ENCODE assay signal across 12 cellular contexts in genomic region chr20:35870541-35871307, GRCh38.
DNase-seq lines count a peak whose midpoint lies in the region; ATAC-seq, FAIRE-seq and TF ChIP-seq lines count a peak whose summit lies in the region.
"Had no signal": no experiment of that assay in that cellular context is flagged by ENCODE, and none has a peak within 500 bp of the region (broad histone marks: within the 10 kb centered on the region; RNA-seq: fewer than 3 reads in every experiment).

No MANE protein-coding gene starts in this region.

- peak overlapping the region in 2 of 3 donors; percentile 70 to 80 for H3K27ac Mint-ChIP-seq in IgD-negative memory B cell
- H3K27ac Mint-ChIP-seq in activated CD4-positive, alpha-beta memory T cell treated with anti-CD3 and anti-CD28 coated beads for 36 hours: no peak overlapping the region

- no peak for FAIRE-seq in bronchial epithelial cell (lab: Jason Lieb, UNC)
- FAIRE-seq: GM12891 had no signal

- POLR2A ChIA-PET in A673 (lab: Charles Lee; ENCODE audit: low non-redundant PET): interaction anchor here (0.7 kb wide), 1 partner anchor 1444 kb away, joined by 3 read pairs; no protein-coding TSS in a partner anchor
- POLR2A ChIA-PET in activated CD4-positive, alpha-beta memory T cell treated with anti-CD3 and anti-CD28 coated beads for 36 hours (lab: Charles Lee): no interaction called here

- no peaks in the 10 kb centered on the region for H3K9me3 ChIP-seq in A673 (ENCODE audit: low read depth, low read length, poor library complexity, severe bottlenecking)
- H3K9me3 ChIP-seq in neutrophil: no peaks in the 10 kb centered on the region

- H3K27me3 Mint-ChIP-seq in IgD-negative memory B cell: no peaks in the 10 kb centered on the region
- no peaks in the 10 kb centered on the region for H3K27me3 Mint-ChIP-seq in activated CD4-positive, alpha-beta memory T cell treated with anti-CD3 and anti-CD28 coated beads for 36 hours

- CTCF ChIA-PET in A673 (lab: Charles Lee): no interaction called here
- CTCF ChIA-PET in activated CD4-positive, alpha-beta memory T cell treated with anti-CD3 and anti-CD28 coated beads for 36 hours (lab: Charles Lee): no interaction called here

- H3K9me3 Mint-ChIP-seq in IgD-negative memory B cell: no peaks in the 10 kb centered on the region
- H3K9me3 Mint-ChIP-seq in activated CD4-positive, alpha-beta memory T cell treated with anti-CD3 and anti-CD28 coated beads for 36 hours: no peaks in the 10 kb centered on the region

- DNase-seq in A673 (ENCODE audit: low spot score) (no peak), bronchial epithelial cell (ENCODE audit: low read depth) (peak; percentile 53), Ammon's horn (ENCODE audit: low spot score) (no peak)
- DNase-seq in activated effector memory CD4-positive, alpha-beta T cell treated with Interleukin-2 at 50 U/mL for 16 hours: no peak
- no peak for DNase-seq in activated CD4-positive, alpha-beta memory T cell treated with anti-CD3 and anti-CD28 coated beads for 36 hours
- DNase-seq: activated CD8-positive, alpha-beta memory T cell treated with anti-CD3 and anti-CD28 coated beads for 24 hours; KG1; NCI-H446 had no signal

- H3K27me3 ChIP-seq in A673 (replicated peaks; ENCODE audit: insufficient read depth, low read depth, low read length, poor library complexity): no peaks in the 10 kb centered on the region
- no peaks in the 10 kb centered on the region for H3K27me3 ChIP-seq in bronchial epithelial cell (ENCODE audit: control insufficient read depth, insufficient read depth, low read length)
- H3K27me3 ChIP-seq in neutrophil: no peaks in the 10 kb centered on the region

- H3K27ac ChIP-seq in A673 (ENCODE audit: low read depth, low read length, poor library complexity, severe bottlenecking) (peak overlapping the region; percentile 76), neutrophil (peak overlapping the region; percentile 3)

- BruUV-seq in A673 (replicated peaks; lab: Mats Ljungman, UMichigan): no TSS peak

- H3K4me3 ChIP-seq in A673 (ENCODE audit: low read depth, low read length, poor library complexity, severe bottlenecking): no peak overlapping the region
- H3K4me3 ChIP-seq in bronchial epithelial cell (ENCODE audit: low read depth, low read length): no peak overlapping the region
- no peak overlapping the region for H3K4me3 ChIP-seq in neutrophil (ENCODE audit: low read depth in 1 of 2, low read length in 1 of 2)

- no peak for ATAC-seq in HG02759 (IDR thresholded peaks at IDR 0.05; ENCODE audit: unreplicated experiment)

- no peak overlapping the region for H3K4me3 Mint-ChIP-seq in IgD-negative memory B cell
- no peak overlapping the region for H3K4me3 Mint-ChIP-seq in activated CD4-positive, alpha-beta memory T cell treated with anti-CD3 and anti-CD28 coated beads for 36 hours

- H3K36me3 ChIP-seq in A673 (ENCODE audit: insufficient read depth, low read length, poor library complexity, severe bottlenecking) (no peaks in the 10 kb centered on the region), bronchial epithelial cell (ENCODE audit: control insufficient read depth, insufficient read depth, low read length) (peaks cover 1% of the 10 kb centered on the region), neutrophil (peaks cover 38% of the 10 kb centered on the region)

- H3K36me3 Mint-ChIP-seq in IgD-negative memory B cell: no peaks in the 10 kb centered on the region
- H3K36me3 Mint-ChIP-seq in activated CD4-positive, alpha-beta memory T cell treated with anti-CD3 and anti-CD28 coated beads for 36 hours: peaks cover 11% of the 10 kb centered on the region

- peaks cover 0 to 3% (median 0%) of the 10 kb centered on the region in 3 donors for H3K4me1 Mint-ChIP-seq in IgD-negative memory B cell
- H3K4me1 Mint-ChIP-seq in activated CD4-positive, alpha-beta memory T cell treated with anti-CD3 and anti-CD28 coated beads for 36 hours (ENCODE audit: low read depth): peaks cover 6% of the 10 kb centered on the region

- intact Hi-C loops in A673 (cut with micrococcal nuclease; ENCODE audit: unreplicated experiment): no loop called here
- intact Hi-C loops in activated CD4-positive, alpha-beta memory T cell treated with anti-CD3 and anti-CD28 coated beads for 36 hours (cut with micrococcal nuclease): no loop called here

- TF ChIP-seq CTCF in A673 (conservative IDR thresholded peaks at IDR 0.05; ENCODE audit: low read depth, low read length) (no peak), bronchial epithelial cell (IDR thresholded peaks at IDR 0.05; ENCODE audit: insufficient read depth, low read length, severe bottlenecking) (no peak), neutrophil (IDR thresholded peaks at IDR 0.05) (no peak)

- H3K4me1 ChIP-seq in A673 (ENCODE audit: insufficient read depth, low read length, poor library complexity, severe bottlenecking) (peaks cover 11% of the 10 kb centered on the region), neutrophil (ENCODE audit: control insufficient read depth in 1 of 2, insufficient read depth in 1 of 2, low read depth in 1 of 2, low read length in 1 of 2) (no peaks in the 10 kb centered on the region)
